1 cellular context compared by ENCODE assay signal in the genomic region with DNA sequence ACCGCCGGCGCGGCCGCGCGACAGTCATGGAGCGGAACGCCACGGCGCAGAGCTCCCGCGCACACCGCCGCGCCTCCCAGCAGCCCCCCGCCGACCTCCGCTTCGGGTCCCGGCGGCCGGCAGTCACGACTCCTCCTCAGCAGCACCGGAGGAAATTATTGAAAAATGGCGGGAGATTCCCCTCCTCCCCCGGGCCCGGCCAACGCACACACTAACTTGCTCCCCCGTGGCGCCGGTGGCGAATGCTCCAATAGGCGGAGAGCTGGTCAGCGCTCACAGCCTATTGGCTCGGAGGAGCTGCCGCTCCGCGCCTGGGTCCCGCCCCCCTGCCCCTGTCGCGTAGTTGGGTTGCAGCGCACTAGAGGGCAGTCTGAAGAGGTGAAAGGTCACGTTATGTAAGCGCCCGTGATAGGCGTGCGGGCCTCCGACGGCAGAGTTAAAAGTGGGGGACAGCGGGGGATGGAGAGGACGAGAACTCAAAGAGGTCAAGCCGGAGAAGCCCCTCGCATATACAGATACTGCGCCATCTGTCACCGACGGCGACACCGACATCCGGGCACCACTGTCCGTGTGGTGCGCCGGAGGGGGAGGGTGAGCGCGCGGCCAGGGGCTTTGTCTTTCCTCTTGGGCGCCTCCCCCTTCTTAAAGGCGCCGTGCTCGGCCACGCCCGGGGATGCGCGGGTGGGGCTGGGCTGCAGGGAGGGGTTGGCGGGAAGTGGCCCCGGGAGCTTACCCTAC.
A peak's percentile ranks its signal among the peaks of the same experiment; 100 is the strongest.
TF ChIP-seq lines count a peak whose summit lies in the region.

A gene with protein sequence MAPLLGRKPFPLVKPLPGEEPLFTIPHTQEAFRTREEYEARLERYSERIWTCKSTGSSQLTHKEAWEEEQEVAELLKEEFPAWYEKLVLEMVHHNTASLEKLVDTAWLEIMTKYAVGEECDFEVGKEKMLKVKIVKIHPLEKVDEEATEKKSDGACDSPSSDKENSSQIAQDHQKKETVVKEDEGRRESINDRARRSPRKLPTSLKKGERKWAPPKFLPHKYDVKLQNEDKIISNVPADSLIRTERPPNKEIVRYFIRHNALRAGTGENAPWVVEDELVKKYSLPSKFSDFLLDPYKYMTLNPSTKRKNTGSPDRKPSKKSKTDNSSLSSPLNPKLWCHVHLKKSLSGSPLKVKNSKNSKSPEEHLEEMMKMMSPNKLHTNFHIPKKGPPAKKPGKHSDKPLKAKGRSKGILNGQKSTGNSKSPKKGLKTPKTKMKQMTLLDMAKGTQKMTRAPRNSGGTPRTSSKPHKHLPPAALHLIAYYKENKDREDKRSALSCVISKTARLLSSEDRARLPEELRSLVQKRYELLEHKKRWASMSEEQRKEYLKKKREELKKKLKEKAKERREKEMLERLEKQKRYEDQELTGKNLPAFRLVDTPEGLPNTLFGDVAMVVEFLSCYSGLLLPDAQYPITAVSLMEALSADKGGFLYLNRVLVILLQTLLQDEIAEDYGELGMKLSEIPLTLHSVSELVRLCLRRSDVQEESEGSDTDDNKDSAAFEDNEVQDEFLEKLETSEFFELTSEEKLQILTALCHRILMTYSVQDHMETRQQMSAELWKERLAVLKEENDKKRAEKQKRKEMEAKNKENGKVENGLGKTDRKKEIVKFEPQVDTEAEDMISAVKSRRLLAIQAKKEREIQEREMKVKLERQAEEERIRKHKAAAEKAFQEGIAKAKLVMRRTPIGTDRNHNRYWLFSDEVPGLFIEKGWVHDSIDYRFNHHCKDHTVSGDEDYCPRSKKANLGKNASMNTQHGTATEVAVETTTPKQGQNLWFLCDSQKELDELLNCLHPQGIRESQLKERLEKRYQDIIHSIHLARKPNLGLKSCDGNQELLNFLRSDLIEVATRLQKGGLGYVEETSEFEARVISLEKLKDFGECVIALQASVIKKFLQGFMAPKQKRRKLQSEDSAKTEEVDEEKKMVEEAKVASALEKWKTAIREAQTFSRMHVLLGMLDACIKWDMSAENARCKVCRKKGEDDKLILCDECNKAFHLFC (N-terminal part only) (minus strand): TSS at position 213 of the 738 bp plus-strand sequence. CDS start 360 bp downstream, outside the sequence.

TF ChIP-seq in GM12878, 131 proteins besides CTCF, POLR2A, EP300 and RAD21 (continued from another document and continues in another):
- TF ChIP-seq, protein P1, sequence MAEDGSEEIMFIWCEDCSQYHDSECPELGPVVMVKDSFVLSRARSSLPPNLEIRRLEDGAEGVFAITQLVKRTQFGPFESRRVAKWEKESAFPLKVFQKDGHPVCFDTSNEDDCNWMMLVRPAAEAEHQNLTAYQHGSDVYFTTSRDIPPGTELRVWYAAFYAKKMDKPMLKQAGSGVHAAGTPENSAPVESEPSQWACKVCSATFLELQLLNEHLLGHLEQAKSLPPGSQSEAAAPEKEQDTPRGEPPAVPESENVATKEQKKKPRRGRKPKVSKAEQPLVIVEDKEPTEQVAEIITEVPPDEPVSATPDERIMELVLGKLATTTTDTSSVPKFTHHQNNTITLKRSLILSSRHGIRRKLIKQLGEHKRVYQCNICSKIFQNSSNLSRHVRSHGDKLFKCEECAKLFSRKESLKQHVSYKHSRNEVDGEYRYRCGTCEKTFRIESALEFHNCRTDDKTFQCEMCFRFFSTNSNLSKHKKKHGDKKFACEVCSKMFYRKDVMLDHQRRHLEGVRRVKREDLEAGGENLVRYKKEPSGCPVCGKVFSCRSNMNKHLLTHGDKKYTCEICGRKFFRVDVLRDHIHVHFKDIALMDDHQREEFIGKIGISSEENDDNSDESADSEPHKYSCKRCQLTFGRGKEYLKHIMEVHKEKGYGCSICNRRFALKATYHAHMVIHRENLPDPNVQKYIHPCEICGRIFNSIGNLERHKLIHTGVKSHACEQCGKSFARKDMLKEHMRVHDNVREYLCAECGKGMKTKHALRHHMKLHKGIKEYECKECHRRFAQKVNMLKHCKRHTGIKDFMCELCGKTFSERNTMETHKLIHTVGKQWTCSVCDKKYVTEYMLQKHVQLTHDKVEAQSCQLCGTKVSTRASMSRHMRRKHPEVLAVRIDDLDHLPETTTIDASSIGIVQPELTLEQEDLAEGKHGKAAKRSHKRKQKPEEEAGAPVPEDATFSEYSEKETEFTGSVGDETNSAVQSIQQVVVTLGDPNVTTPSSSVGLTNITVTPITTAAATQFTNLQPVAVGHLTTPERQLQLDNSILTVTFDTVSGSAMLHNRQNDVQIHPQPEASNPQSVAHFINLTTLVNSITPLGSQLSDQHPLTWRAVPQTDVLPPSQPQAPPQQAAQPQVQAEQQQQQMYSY (CRISPR knock-in tag; IDR thresholded peaks at IDR 0.05): no peak
- TF ChIP-seq, protein P2, sequence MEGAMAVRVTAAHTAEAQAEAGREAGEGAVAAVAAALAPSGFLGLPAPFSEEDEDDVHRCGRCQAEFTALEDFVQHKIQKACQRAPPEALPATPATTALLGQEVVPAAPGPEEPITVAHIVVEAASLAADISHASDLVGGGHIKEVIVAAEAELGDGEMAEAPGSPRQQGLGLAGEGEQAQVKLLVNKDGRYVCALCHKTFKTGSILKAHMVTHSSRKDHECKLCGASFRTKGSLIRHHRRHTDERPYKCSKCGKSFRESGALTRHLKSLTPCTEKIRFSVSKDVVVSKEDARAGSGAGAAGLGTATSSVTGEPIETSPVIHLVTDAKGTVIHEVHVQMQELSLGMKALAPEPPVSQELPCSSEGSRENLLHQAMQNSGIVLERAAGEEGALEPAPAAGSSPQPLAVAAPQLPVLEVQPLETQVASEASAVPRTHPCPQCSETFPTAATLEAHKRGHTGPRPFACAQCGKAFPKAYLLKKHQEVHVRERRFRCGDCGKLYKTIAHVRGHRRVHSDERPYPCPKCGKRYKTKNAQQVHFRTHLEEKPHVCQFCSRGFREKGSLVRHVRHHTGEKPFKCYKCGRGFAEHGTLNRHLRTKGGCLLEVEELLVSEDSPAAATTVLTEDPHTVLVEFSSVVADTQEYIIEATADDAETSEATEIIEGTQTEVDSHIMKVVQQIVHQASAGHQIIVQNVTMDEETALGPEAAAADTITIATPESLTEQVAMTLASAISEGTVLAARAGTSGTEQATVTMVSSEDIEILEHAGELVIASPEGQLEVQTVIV (IDR thresholded peaks at IDR 0.05; ENCODE audit: borderline replicate concordance, partially characterized antibody): no peak
- TF ChIP-seq IRF4 (IDR thresholded peaks at IDR 0.05; ENCODE audit: low read depth, low read length) (no peak), ZNF24 (IDR thresholded peaks at IDR 0.05) (0 out of 2 replicates have a peak, but pooled peaks have one; percentile 12), ATF3 (IDR thresholded peaks at IDR 0.05; ENCODE audit: borderline replicate concordance, extremely low read depth, low read depth, low read length) (no peak), EED (IDR thresholded peaks at IDR 0.05; ENCODE audit: low read depth) (no peak), ZNF217 (IDR thresholded peaks at IDR 0.05) (no peak), NBN (IDR thresholded peaks at IDR 0.05) (peak; percentile 98), ZNF384 (IDR thresholded peaks at IDR 0.05; ENCODE audit: borderline replicate concordance, low read depth, low read length) (no peak), CBFB (IDR thresholded peaks at IDR 0.05; ENCODE audit: low read depth) (peak; percentile 60; the same call in 1 of the 2 replicates), NFXL1 (IDR thresholded peaks at IDR 0.05; ENCODE audit: borderline replicate concordance) (no peak), TCF7 (IDR thresholded peaks at IDR 0.05; ENCODE audit: borderline replicate concordance) (no peak), IRF5 (IDR thresholded peaks at IDR 0.05; ENCODE audit: borderline replicate concordance) (no peak), SUZ12 (IDR thresholded peaks at IDR 0.05; ENCODE audit: unreplicated experiment) (no peak), HDAC6 (IDR thresholded peaks at IDR 0.05; ENCODE audit: unreplicated experiment) (no peak), CHD1 (IDR thresholded peaks at IDR 0.05; ENCODE audit: low read depth, low read length) (no peak)
- TF ChIP-seq, protein P3, sequence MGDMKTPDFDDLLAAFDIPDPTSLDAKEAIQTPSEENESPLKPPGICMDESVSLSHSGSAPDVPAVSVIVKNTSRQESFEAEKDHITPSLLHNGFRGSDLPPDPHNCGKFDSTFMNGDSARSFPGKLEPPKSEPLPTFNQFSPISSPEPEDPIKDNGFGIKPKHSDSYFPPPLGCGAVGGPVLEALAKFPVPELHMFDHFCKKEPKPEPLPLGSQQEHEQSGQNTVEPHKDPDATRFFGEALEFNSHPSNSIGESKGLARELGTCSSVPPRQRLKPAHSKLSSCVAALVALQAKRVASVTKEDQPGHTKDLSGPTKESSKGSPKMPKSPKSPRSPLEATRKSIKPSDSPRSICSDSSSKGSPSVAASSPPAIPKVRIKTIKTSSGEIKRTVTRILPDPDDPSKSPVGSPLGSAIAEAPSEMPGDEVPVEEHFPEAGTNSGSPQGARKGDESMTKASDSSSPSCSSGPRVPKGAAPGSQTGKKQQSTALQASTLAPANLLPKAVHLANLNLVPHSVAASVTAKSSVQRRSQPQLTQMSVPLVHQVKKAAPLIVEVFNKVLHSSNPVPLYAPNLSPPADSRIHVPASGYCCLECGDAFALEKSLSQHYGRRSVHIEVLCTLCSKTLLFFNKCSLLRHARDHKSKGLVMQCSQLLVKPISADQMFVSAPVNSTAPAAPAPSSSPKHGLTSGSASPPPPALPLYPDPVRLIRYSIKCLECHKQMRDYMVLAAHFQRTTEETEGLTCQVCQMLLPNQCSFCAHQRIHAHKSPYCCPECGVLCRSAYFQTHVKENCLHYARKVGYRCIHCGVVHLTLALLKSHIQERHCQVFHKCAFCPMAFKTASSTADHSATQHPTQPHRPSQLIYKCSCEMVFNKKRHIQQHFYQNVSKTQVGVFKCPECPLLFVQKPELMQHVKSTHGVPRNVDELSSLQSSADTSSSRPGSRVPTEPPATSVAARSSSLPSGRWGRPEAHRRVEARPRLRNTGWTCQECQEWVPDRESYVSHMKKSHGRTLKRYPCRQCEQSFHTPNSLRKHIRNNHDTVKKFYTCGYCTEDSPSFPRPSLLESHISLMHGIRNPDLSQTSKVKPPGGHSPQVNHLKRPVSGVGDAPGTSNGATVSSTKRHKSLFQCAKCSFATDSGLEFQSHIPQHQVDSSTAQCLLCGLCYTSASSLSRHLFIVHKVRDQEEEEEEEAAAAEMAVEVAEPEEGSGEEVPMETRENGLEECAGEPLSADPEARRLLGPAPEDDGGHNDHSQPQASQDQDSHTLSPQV (IDR thresholded peaks at IDR 0.05): no peak
- TF ChIP-seq, protein P4, sequence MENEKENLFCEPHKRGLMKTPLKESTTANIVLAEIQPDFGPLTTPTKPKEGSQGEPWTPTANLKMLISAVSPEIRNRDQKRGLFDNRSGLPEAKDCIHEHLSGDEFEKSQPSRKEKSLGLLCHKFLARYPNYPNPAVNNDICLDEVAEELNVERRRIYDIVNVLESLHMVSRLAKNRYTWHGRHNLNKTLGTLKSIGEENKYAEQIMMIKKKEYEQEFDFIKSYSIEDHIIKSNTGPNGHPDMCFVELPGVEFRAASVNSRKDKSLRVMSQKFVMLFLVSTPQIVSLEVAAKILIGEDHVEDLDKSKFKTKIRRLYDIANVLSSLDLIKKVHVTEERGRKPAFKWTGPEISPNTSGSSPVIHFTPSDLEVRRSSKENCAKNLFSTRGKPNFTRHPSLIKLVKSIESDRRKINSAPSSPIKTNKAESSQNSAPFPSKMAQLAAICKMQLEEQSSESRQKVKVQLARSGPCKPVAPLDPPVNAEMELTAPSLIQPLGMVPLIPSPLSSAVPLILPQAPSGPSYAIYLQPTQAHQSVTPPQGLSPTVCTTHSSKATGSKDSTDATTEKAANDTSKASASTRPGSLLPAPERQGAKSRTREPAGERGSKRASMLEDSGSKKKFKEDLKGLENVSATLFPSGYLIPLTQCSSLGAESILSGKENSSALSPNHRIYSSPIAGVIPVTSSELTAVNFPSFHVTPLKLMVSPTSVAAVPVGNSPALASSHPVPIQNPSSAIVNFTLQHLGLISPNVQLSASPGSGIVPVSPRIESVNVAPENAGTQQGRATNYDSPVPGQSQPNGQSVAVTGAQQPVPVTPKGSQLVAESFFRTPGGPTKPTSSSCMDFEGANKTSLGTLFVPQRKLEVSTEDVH (IDR thresholded peaks at IDR 0.05; ENCODE audit: low read depth, partially characterized antibody): peak; percentile 97
- TF ChIP-seq, protein P5, sequence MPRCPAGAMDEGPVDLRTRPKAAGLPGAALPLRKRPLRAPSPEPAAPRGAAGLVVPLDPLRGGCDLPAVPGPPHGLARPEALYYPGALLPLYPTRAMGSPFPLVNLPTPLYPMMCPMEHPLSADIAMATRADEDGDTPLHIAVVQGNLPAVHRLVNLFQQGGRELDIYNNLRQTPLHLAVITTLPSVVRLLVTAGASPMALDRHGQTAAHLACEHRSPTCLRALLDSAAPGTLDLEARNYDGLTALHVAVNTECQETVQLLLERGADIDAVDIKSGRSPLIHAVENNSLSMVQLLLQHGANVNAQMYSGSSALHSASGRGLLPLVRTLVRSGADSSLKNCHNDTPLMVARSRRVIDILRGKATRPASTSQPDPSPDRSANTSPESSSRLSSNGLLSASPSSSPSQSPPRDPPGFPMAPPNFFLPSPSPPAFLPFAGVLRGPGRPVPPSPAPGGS (IDR thresholded peaks at IDR 0.05; ENCODE audit: borderline replicate concordance, insufficient read depth, low read depth, low read length, poor library complexity, severe bottlenecking): peak; percentile 24
- TF ChIP-seq, protein P6, sequence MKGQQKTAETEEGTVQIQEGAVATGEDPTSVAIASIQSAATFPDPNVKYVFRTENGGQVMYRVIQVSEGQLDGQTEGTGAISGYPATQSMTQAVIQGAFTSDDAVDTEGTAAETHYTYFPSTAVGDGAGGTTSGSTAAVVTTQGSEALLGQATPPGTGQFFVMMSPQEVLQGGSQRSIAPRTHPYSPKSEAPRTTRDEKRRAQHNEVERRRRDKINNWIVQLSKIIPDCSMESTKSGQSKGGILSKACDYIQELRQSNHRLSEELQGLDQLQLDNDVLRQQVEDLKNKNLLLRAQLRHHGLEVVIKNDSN (IDR thresholded peaks at IDR 0.05; ENCODE audit: borderline replicate concordance, extremely low read length, insufficient read depth, low read depth, low read length): no peak
- TF ChIP-seq, protein P7, sequence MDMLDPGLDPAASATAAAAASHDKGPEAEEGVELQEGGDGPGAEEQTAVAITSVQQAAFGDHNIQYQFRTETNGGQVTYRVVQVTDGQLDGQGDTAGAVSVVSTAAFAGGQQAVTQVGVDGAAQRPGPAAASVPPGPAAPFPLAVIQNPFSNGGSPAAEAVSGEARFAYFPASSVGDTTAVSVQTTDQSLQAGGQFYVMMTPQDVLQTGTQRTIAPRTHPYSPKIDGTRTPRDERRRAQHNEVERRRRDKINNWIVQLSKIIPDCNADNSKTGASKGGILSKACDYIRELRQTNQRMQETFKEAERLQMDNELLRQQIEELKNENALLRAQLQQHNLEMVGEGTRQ (IDR thresholded peaks at IDR 0.05; ENCODE audit: borderline replicate concordance, low read depth, low read length): no peak
